ENCODE assay signal across 10 cellular contexts in the genomic region with DNA sequence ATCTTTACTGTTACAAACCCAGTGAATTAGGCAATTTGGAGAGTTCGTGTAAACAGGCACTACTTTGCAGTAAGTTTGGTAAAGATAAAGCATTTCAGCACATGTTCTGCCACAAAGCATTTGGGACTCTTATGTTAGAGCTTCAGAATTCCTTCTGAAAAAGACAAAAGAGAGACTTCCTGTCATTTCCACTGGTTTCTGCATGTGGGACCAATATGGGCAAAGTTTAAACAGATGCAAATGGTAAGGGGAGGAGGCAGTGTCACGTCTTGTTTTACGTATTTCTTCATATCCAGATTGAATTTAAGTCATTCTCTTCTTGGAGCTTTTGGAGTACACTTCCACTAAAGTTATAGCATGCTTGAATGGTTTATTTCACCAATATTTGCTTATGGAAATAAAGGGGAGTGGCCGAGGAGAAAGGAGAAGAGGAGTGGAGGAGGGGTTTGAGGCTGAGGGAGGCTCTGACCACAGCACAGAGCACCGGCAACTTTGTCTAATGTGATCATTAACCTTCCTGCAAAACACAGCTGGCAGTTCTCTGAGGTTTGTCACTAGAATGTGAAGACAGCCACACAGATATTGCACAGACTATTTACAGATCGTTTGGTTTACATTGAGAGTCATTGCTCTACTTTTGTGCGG. TPM values are rescaled to one million over a fixed set of nuclear protein-coding genes. Genes with fewer than 3 reads are reported as not detected.
DNase-seq lines count a peak whose midpoint lies in the region; ATAC-seq and TF ChIP-seq lines count a peak whose summit lies in the region.
"Had no signal": no experiment of that assay in that cellular context is flagged by ENCODE, and none has a peak within 500 bp of the region (broad histone marks: within the 10 kb centered on the region; RNA-seq: fewer than 3 reads in every experiment).

APELA (plus strand) TSS at position 499 of the 645 bp plus-strand sequence. CDS start 154 bp downstream, outside the sequence.

- H3K27ac Mint-ChIP-seq in activated T-cell treated with anti-CD3 and anti-CD28 coated beads, Interleukin-2, amount 50 U/mL, for 72 hours: peak within 1 kb of the TSS; percentile 68
- H3K27ac Mint-ChIP-seq in type B pancreatic cell: peak within 1 kb of the TSS; percentile 42
- no peak within 1 kb of the TSS for H3K27ac Mint-ChIP-seq in activated naive CD4-positive, alpha-beta T cell treated with anti-CD3 and anti-CD28 coated beads for 36 hours

- ATAC-seq in activated T-cell treated with anti-CD3 and anti-CD28 coated beads, Interleukin-2, amount 50 U/mL, for 72 hours (replicated peaks in 1 of 2): no peak
- no peak for ATAC-seq in activated T-cell treated with anti-CD3 and anti-CD28 coated beads, Interleukin-2, amount 50 U/mL, for 4 hours
- peak; percentile 100 for ATAC-seq in HG03064 (IDR thresholded peaks at IDR 0.05; ENCODE audit: low read depth, unreplicated experiment)

- H3K36me3 Mint-ChIP-seq in activated T-cell treated with anti-CD3 and anti-CD28 coated beads, Interleukin-2, amount 50 U/mL, for 72 hours (ENCODE audit: insufficient read depth in 2 of 2): no peaks in the 10 kb centered on the region
- no peaks in the 10 kb centered on the region for H3K36me3 Mint-ChIP-seq in activated T-cell treated with anti-CD3 and anti-CD28 coated beads, Interleukin-2, amount 50 U/mL, for 4 hours (ENCODE audit: insufficient read depth)
- H3K36me3 Mint-ChIP-seq in type B pancreatic cell: no peaks in the 10 kb centered on the region
- H3K36me3 Mint-ChIP-seq in activated naive CD4-positive, alpha-beta T cell treated with anti-CD3 and anti-CD28 coated beads for 36 hours (ENCODE audit: low read depth): no peaks in the 10 kb centered on the region
- H3K36me3 Mint-ChIP-seq: naive B cell had no signal

- CTCF ChIA-PET in activated naive CD4-positive, alpha-beta T cell treated with anti-CD3 and anti-CD28 coated beads for 36 hours (lab: Charles Lee): no interaction called here

- H3K9me3 Mint-ChIP-seq in activated T-cell treated with anti-CD3 and anti-CD28 coated beads, Interleukin-2, amount 50 U/mL, for 72 hours: peaks cover 0 to 2% of the 10 kb centered on the region in 2 donors
- no peaks in the 10 kb centered on the region for H3K9me3 Mint-ChIP-seq in activated T-cell treated with anti-CD3 and anti-CD28 coated beads, Interleukin-2, amount 50 U/mL, for 4 hours
- no peaks in the 10 kb centered on the region for H3K9me3 Mint-ChIP-seq in type B pancreatic cell
- no peaks in the 10 kb centered on the region for H3K9me3 Mint-ChIP-seq in activated naive CD4-positive, alpha-beta T cell treated with anti-CD3 and anti-CD28 coated beads for 36 hours

- no peak for DNase-seq in activated T-cell treated with anti-CD3 and anti-CD28 coated beads, Interleukin-2, amount 50 U/mL, for 72 hours
- no peak for DNase-seq in activated T-cell treated with anti-CD3 and anti-CD28 coated beads, Interleukin-2, amount 50 U/mL, for 4 hours
- peak; percentile 44 for DNase-seq in SW480 (ENCODE audit: low spot score)
- DNase-seq in type B pancreatic cell (ENCODE audit: extremely low spot score, unreplicated experiment): no peak
- no peak for DNase-seq in stimulated activated naive CD4-positive, alpha-beta T cell treated with Interleukin-2 at 50 U/mL for 16 hours (lab: John Stamatoyannopoulos, UW)
- DNase-seq in activated naive CD4-positive, alpha-beta T cell treated with anti-CD3 and anti-CD28 coated beads for 36 hours: no peak
- no peak for DNase-seq in posterior cingulate gyrus
- DNase-seq: naive B cell had no signal

- H3K4me3 Mint-ChIP-seq in activated T-cell treated with anti-CD3 and anti-CD28 coated beads, Interleukin-2, amount 50 U/mL, for 72 hours: no peak within 1 kb of the TSS
- no peak within 1 kb of the TSS for H3K4me3 Mint-ChIP-seq in activated T-cell treated with anti-CD3 and anti-CD28 coated beads, Interleukin-2, amount 50 U/mL, for 4 hours
- H3K4me3 Mint-ChIP-seq in type B pancreatic cell: peak within 1 kb of the TSS; percentile 77
- no peak within 1 kb of the TSS for H3K4me3 Mint-ChIP-seq in activated naive CD4-positive, alpha-beta T cell treated with anti-CD3 and anti-CD28 coated beads for 36 hours
- H3K4me3 Mint-ChIP-seq: naive B cell had no signal

- no peaks in the 10 kb centered on the region for H3K27me3 Mint-ChIP-seq in activated T-cell treated with anti-CD3 and anti-CD28 coated beads, Interleukin-2, amount 50 U/mL, for 72 hours (ENCODE audit: low read depth)
- H3K27me3 Mint-ChIP-seq in activated T-cell treated with anti-CD3 and anti-CD28 coated beads, Interleukin-2, amount 50 U/mL, for 4 hours (ENCODE audit: low read depth): peaks cover 5% of the 10 kb centered on the region
- no peaks in the 10 kb centered on the region for H3K27me3 Mint-ChIP-seq in type B pancreatic cell
- peaks cover 7% of the 10 kb centered on the region for H3K27me3 Mint-ChIP-seq in activated naive CD4-positive, alpha-beta T cell treated with anti-CD3 and anti-CD28 coated beads for 36 hours (ENCODE audit: low read depth)

- TF ChIP-seq CTCF in type B pancreatic cell (conservative IDR thresholded peaks at IDR 0.05): no peak

- intact Hi-C loops in activated naive CD4-positive, alpha-beta T cell treated with anti-CD3 and anti-CD28 coated beads for 36 hours (cut with micrococcal nuclease): no loop called here
- intact Hi-C loops in posterior cingulate gyrus (cut with DNase I): no loop called here

- no peaks in the 10 kb centered on the region for H3K4me1 Mint-ChIP-seq in activated T-cell treated with anti-CD3 and anti-CD28 coated beads, Interleukin-2, amount 50 U/mL, for 72 hours (ENCODE audit: low read depth)
- H3K4me1 Mint-ChIP-seq in activated T-cell treated with anti-CD3 and anti-CD28 coated beads, Interleukin-2, amount 50 U/mL, for 4 hours (ENCODE audit: low read depth): no peaks in the 10 kb centered on the region
- H3K4me1 Mint-ChIP-seq in type B pancreatic cell (ENCODE audit: unreplicated experiment): peaks cover 33% of the 10 kb centered on the region
- peaks cover 2% of the 10 kb centered on the region for H3K4me1 Mint-ChIP-seq in activated naive CD4-positive, alpha-beta T cell treated with anti-CD3 and anti-CD28 coated beads for 36 hours (ENCODE audit: low read depth)
- H3K4me1 Mint-ChIP-seq: naive B cell had no signal

RNA-seq across cellular contexts. Expression of gene APELA, which starts in this region (rescaled TPM):
- total RNA-seq in activated T-cell treated with anti-CD3 and anti-CD28 coated beads, Interleukin-2, amount 50 U/mL, for 72 hours: not detected
- not detected for total RNA-seq in activated T-cell treated with anti-CD3 and anti-CD28 coated beads, Interleukin-2, amount 50 U/mL, for 4 hours
- 0.26 and 0.68 TPM in 2 replicates for total RNA-seq in type B pancreatic cell (ENCODE audit: low replicate concordance)
- total RNA-seq in activated naive CD4-positive, alpha-beta T cell treated with anti-CD3 and anti-CD28 coated beads for 36 hours: not detected
- total RNA-seq: thoracic aorta had no signal
